In the genomic region with DNA sequence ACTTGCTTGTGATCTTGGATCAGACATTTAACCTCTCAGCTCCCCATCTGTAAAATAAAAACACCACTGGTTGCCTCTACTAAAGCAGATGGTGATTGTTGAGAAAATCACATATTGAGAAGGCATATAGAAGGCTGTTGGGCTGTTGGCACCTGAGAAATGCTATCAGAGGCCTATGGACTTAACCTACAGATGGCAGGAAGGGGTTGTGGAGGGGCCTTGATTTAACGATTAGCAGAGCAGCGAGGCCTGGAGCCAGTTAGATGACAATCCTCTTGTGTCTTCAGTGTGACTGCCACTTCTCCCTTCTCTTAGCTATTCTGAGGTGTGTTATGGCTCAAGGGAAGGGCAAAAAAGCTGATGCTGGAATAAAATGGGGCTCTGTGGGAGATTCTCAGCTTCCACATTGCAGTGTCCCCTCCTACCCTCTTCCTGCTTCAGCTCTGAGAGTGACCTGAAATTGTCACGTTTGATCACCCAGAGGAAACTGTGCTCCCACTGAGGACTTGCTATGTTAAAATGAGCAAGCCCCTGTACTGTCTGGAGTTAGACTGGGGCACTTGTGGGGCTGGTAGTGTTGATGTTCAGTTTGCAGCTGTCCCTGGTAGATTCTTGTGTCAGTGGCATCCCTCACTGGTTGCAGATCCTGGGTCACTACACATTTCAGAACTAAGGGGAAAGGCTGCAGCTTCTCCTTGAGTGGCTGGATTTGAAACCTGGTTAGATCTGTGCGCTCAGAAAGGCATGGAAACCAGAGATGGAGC, we compare ENCODE assay signal across 27 cellular contexts. TPM values are rescaled to one million over a fixed set of nuclear protein-coding genes. Genes with fewer than 3 reads are reported as not detected.
DNase-seq lines count a peak whose midpoint lies in the region; ATAC-seq and TF ChIP-seq lines count a peak whose summit lies in the region.
"Had no signal": no experiment of that assay in that cellular context is flagged by ENCODE, and none has a peak within 500 bp of the region (broad histone marks: within the 10 kb centered on the region; RNA-seq: fewer than 3 reads in every experiment).

No MANE protein-coding gene starts in this region.

- in situ Hi-C loops in KBM-7 (cut with MboI; ENCODE audit: low pct_unique_long_range_greater_than_20kb, low sequenced_read_pairs), result no loop called here

- ATAC-seq in activated CD8-positive, alpha-beta T cell treated with anti-CD3 and anti-CD28 coated beads for 36 hours, result peak; percentile 34
- no peak for ATAC-seq in activated CD8-positive, alpha-beta T cell treated with anti-CD3 and anti-CD28 coated beads, Interleukin-2, amount 10 ng/mL, durations not matched to agents 7 days and 5 days
- ATAC-seq in aorta (ENCODE audit: low FRiP score) (peak; percentile 22), HG02763 (IDR thresholded peaks at IDR 0.05; ENCODE audit: unreplicated experiment) (no peak)
- ATAC-seq: activated CD8-positive, alpha-beta memory T cell treated with anti-CD3 and anti-CD28 coated beads, Interleukin-2, amount 10 ng/mL, durations not matched to agents 7 days and 5 days; activated naive CD8-positive, alpha-beta T cell treated with anti-CD3 and anti-CD28 coated beads, Interleukin-2, amount 50 U/mL, for 24 hours; body of pancreas; mucosa of descending colon; stimulated activated naive CD8-positive, alpha-beta T cell treated with anti-CD3 and anti-CD28 coated beads, Interleukin-15, Interleukin-2, amounts not matched to agents 100 U/mL and 50 U/mL, for 24 hours had no signal

- H3K27me3 ChIP-seq in endodermal cell (ENCODE audit: control insufficient read depth, insufficient read depth, low read length, poor library complexity, severe bottlenecking) (no peaks in the 10 kb centered on the region), aorta (ENCODE audit: control insufficient read depth in 1 of 2, insufficient read depth in 2 of 2, low read length in 1 of 2) (no peaks in the 10 kb centered on the region)
- H3K27me3 ChIP-seq: body of pancreas, esophagus squamous epithelium, tibial artery had no signal

- POLR2A ChIA-PET in activated CD8-positive, alpha-beta T cell treated with anti-CD3 and anti-CD28 coated beads for 36 hours (lab: Charles Lee), result interaction anchor here (0.7 to 0.8 kb wide), 2 partner anchors 18 to 29 kb away, joined by 3 read pairs; no protein-coding TSS in a partner anchor
- POLR2A ChIA-PET in activated CD8-positive, alpha-beta T cell treated with anti-CD3 and anti-CD28 coated beads, Interleukin-2, amount 10 ng/mL, durations not matched to agents 7 days and 5 days (lab: Charles Lee), result no interaction called here

- H3K27ac ChIP-seq in endodermal cell (ENCODE audit: low read depth, low read length) (no peak overlapping the region), aorta (ENCODE audit: low read depth in 1 of 2, low read length in 2 of 2) (no peak overlapping the region)
- H3K27ac ChIP-seq: body of pancreas, esophagus squamous epithelium, tibial artery had no signal

- H3K4me1 ChIP-seq in endodermal cell (ENCODE audit: control insufficient read depth, insufficient read depth, low read length), result peaks cover 3% of the 10 kb centered on the region
- no peaks in the 10 kb centered on the region for H3K4me1 ChIP-seq in aorta (ENCODE audit: control insufficient read depth in 1 of 2, insufficient read depth in 2 of 2, low read length in 2 of 2)
- H3K4me1 ChIP-seq: body of pancreas, esophagus squamous epithelium, tibial artery had no signal

- H3K4me3 ChIP-seq in endodermal cell (ENCODE audit: low read length) (no peak overlapping the region), aorta (ENCODE audit: low read length in 2 of 2) (no peak overlapping the region)
- H3K4me3 ChIP-seq: body of pancreas, esophagus squamous epithelium, mucosa of descending colon, tibial artery had no signal

- 94 to 100% methylated on average over 2 to 4 of the region's 4 CpGs for WGBS in endodermal cell (ENCODE audit: insufficient coverage in 1 of 2, insufficient read length in 1 of 2), 2 experiments
- 70 to 72% methylated on average over 4 of the region's 4 CpGs for WGBS in aorta, 2 donors

- H3K27ac Mint-ChIP-seq in activated CD8-positive, alpha-beta T cell treated with anti-CD3 and anti-CD28 coated beads for 36 hours, result no peak overlapping the region
- no peak overlapping the region for H3K27ac Mint-ChIP-seq in activated CD8-positive, alpha-beta T cell treated with anti-CD3 and anti-CD28 coated beads, Interleukin-2, amount 10 ng/mL, durations not matched to agents 7 days and 5 days
- peak overlapping the region; percentile 75 for H3K27ac Mint-ChIP-seq in endodermal cell
- H3K27ac Mint-ChIP-seq: activated CD8-positive, alpha-beta memory T cell treated with anti-CD3 and anti-CD28 coated beads, Interleukin-2, amount 10 ng/mL, durations not matched to agents 7 days and 5 days; activated naive CD8-positive, alpha-beta T cell treated with anti-CD3 and anti-CD28 coated beads, Interleukin-2, amount 50 U/mL, for 24 hours had no signal

- peaks cover 7% of the 10 kb centered on the region for H3K4me1 Mint-ChIP-seq in activated CD8-positive, alpha-beta T cell treated with anti-CD3 and anti-CD28 coated beads for 36 hours (ENCODE audit: low read depth)
- H3K4me1 Mint-ChIP-seq in activated CD8-positive, alpha-beta T cell treated with anti-CD3 and anti-CD28 coated beads, Interleukin-2, amount 10 ng/mL, durations not matched to agents 7 days and 5 days (ENCODE audit: low read depth), result peaks cover 20% of the 10 kb centered on the region
- H3K4me1 Mint-ChIP-seq in endodermal cell, result peaks cover 10% of the 10 kb centered on the region
- H3K4me1 Mint-ChIP-seq: activated naive CD8-positive, alpha-beta T cell treated with anti-CD3 and anti-CD28 coated beads, Interleukin-2, amount 50 U/mL, for 24 hours had no signal

- intact Hi-C loops in activated CD8-positive, alpha-beta T cell treated with anti-CD3 and anti-CD28 coated beads for 36 hours (cut with micrococcal nuclease), result no loop called here
- intact Hi-C loops in aorta (cut with DNase I), result no loop called here

- H3K9ac ChIP-seq in endodermal cell (ENCODE audit: extremely low read depth, low read length, poor library complexity, severe bottlenecking), result no peak overlapping the region

- no peak for DNase-seq in activated CD8-positive, alpha-beta T cell treated with anti-CD3 and anti-CD28 coated beads for 36 hours
- DNase-seq in activated CD8-positive, alpha-beta T cell treated with anti-CD3 and anti-CD28 coated beads, Interleukin-2, amount 10 ng/mL, durations not matched to agents 7 days and 5 days, result no peak
- DNase-seq in NCI-H524 treated with DMSO at 0.1 percent for 48 hours (lab: John Stamatoyannopoulos, UW) (peak; percentile 59), endodermal cell (no peak), aorta (no peak), KBM-7 (no peak), OCI-M2 (lab: John Stamatoyannopoulos, UW; ENCODE audit: unreplicated experiment) (no peak)
- DNase-seq: activated CD4-positive, alpha-beta T cell treated with anti-CD3 and anti-CD28 coated beads for 4 hours; activated CD8-positive, alpha-beta memory T cell treated with anti-CD3 and anti-CD28 coated beads, Interleukin-2, amount 10 ng/mL, durations not matched to agents 7 days and 5 days; activated naive CD8-positive, alpha-beta T cell treated with anti-CD3 and anti-CD28 coated beads, Interleukin-2, amount 50 U/mL, for 24 hours; body of pancreas; C1 segment of cervical spinal cord; effector memory CD4-positive, alpha-beta T cell; esophagus squamous epithelium; islet precursor cell; mucosa of descending colon; NCI-H1105 treated with DMSO at 0.1 percent for 48 hours; NCI-H2029 treated with DMSO at 0.1 percent for 48 hours; occipital lobe; small intestine; stimulated activated CD4-positive, alpha-beta T cell treated with anti-CD3 and anti-CD28 coated beads, Interleukin-2, amount 100 ng/mL, for 24 hours; stimulated activated naive CD8-positive, alpha-beta T cell treated with anti-CD3 and anti-CD28 coated beads, Interleukin-15, Interleukin-2, amounts not matched to agents 100 U/mL and 50 U/mL, for 24 hours; SW 1271; tibial artery had no signal

- H3K36me3 ChIP-seq in endodermal cell (ENCODE audit: control insufficient read depth, insufficient read depth, low read length), result no peaks in the 10 kb centered on the region
- no peaks in the 10 kb centered on the region for H3K36me3 ChIP-seq in aorta (ENCODE audit: control insufficient read depth in 1 of 2, insufficient read depth in 2 of 2, low read length in 1 of 2)
- H3K36me3 ChIP-seq: esophagus squamous epithelium, tibial artery had no signal

- CTCF ChIA-PET in activated CD8-positive, alpha-beta T cell treated with anti-CD3 and anti-CD28 coated beads for 36 hours (lab: Charles Lee), result interaction anchor here (1.1 to 1.2 kb wide), 3 partner anchors 21 to 107 kb away, joined by 3 to 5 read pairs (median 4); no protein-coding TSS in a partner anchor
- CTCF ChIA-PET in activated CD8-positive, alpha-beta T cell treated with anti-CD3 and anti-CD28 coated beads, Interleukin-2, amount 10 ng/mL, durations not matched to agents 7 days and 5 days (lab: Charles Lee), result interaction anchor here (0.6 to 1.6 kb wide), 2 partner anchors 15 to 173 kb away, joined by 3 read pairs; no protein-coding TSS in a partner anchor

- H3K27me3 Mint-ChIP-seq in activated CD8-positive, alpha-beta T cell treated with anti-CD3 and anti-CD28 coated beads for 36 hours, result no peaks in the 10 kb centered on the region
- H3K27me3 Mint-ChIP-seq in activated CD8-positive, alpha-beta T cell treated with anti-CD3 and anti-CD28 coated beads, Interleukin-2, amount 10 ng/mL, durations not matched to agents 7 days and 5 days (ENCODE audit: low read depth), result no peaks in the 10 kb centered on the region
- H3K27me3 Mint-ChIP-seq in endodermal cell (ENCODE audit: insufficient read depth), result no peaks in the 10 kb centered on the region
- H3K27me3 Mint-ChIP-seq: activated CD8-positive, alpha-beta memory T cell treated with anti-CD3 and anti-CD28 coated beads, Interleukin-2, amount 10 ng/mL, durations not matched to agents 7 days and 5 days; activated naive CD8-positive, alpha-beta T cell treated with anti-CD3 and anti-CD28 coated beads, Interleukin-2, amount 50 U/mL, for 24 hours had no signal

- no peaks in the 10 kb centered on the region for H3K36me3 Mint-ChIP-seq in activated CD8-positive, alpha-beta T cell treated with anti-CD3 and anti-CD28 coated beads for 36 hours (ENCODE audit: low read depth)
- peaks cover 5% of the 10 kb centered on the region for H3K36me3 Mint-ChIP-seq in activated CD8-positive, alpha-beta T cell treated with anti-CD3 and anti-CD28 coated beads, Interleukin-2, amount 10 ng/mL, durations not matched to agents 7 days and 5 days (ENCODE audit: low read depth)
- H3K36me3 Mint-ChIP-seq in endodermal cell (ENCODE audit: low read depth), result no peaks in the 10 kb centered on the region
- H3K36me3 Mint-ChIP-seq: activated CD8-positive, alpha-beta memory T cell treated with anti-CD3 and anti-CD28 coated beads, Interleukin-2, amount 10 ng/mL, durations not matched to agents 7 days and 5 days had no signal

- TF ChIP-seq CTCF in activated CD8-positive, alpha-beta T cell treated with anti-CD3 and anti-CD28 coated beads for 36 hours (IDR thresholded peaks at IDR 0.05), result no peak
- TF ChIP-seq CTCF in endodermal cell (conservative IDR thresholded peaks at IDR 0.05), result no peak

- H3K9me3 Mint-ChIP-seq in activated CD8-positive, alpha-beta T cell treated with anti-CD3 and anti-CD28 coated beads for 36 hours, result no peaks in the 10 kb centered on the region
- H3K9me3 Mint-ChIP-seq in activated CD8-positive, alpha-beta T cell treated with anti-CD3 and anti-CD28 coated beads, Interleukin-2, amount 10 ng/mL, durations not matched to agents 7 days and 5 days (ENCODE audit: insufficient read depth), result no peaks in the 10 kb centered on the region
- peaks cover 21% of the 10 kb centered on the region for H3K9me3 Mint-ChIP-seq in endodermal cell
- H3K9me3 Mint-ChIP-seq: activated naive CD8-positive, alpha-beta T cell treated with anti-CD3 and anti-CD28 coated beads, Interleukin-2, amount 50 U/mL, for 24 hours had no signal

- H3K4me3 Mint-ChIP-seq in activated CD8-positive, alpha-beta T cell treated with anti-CD3 and anti-CD28 coated beads for 36 hours, result no peak overlapping the region
- H3K4me3 Mint-ChIP-seq in activated CD8-positive, alpha-beta T cell treated with anti-CD3 and anti-CD28 coated beads, Interleukin-2, amount 10 ng/mL, durations not matched to agents 7 days and 5 days, result no peak overlapping the region
- no peak overlapping the region for H3K4me3 Mint-ChIP-seq in endodermal cell
- H3K4me3 Mint-ChIP-seq: activated CD8-positive, alpha-beta memory T cell treated with anti-CD3 and anti-CD28 coated beads, Interleukin-2, amount 10 ng/mL, durations not matched to agents 7 days and 5 days; activated naive CD8-positive, alpha-beta T cell treated with anti-CD3 and anti-CD28 coated beads, Interleukin-2, amount 50 U/mL, for 24 hours had no signal

- H3K9me3 ChIP-seq in endodermal cell (ENCODE audit: control insufficient read depth, low read length) (peaks cover 5% of the 10 kb centered on the region), aorta (ENCODE audit: control insufficient read depth, low read length) (no peaks in the 10 kb centered on the region)
- H3K9me3 ChIP-seq: body of pancreas, esophagus squamous epithelium, mucosa of descending colon, tibial artery had no signal

RNA-seq across cellular contexts. Expression of gene CXCR4, which starts 31.5 kb away (rescaled TPM):
- total RNA-seq in activated CD8-positive, alpha-beta T cell treated with anti-CD3 and anti-CD28 coated beads for 36 hours, result 100 to 1,000 TPM in 1 of 2 experiments, 10 to 100 TPM in 1; 97.0 to 103 TPM
- total RNA-seq in activated CD8-positive, alpha-beta T cell treated with anti-CD3 and anti-CD28 coated beads, Interleukin-2, amount 10 ng/mL, durations not matched to agents 7 days and 5 days, result 100 to 1,000 TPM; 219 to 226 TPM
- total RNA-seq in endodermal cell, result 100 to 1,000 TPM; 287 to 454 TPM
- 303 TPM for polyA plus RNA-seq in endodermal cell (2013, experiment 1 of 2)
- 293 TPM for polyA plus RNA-seq in endodermal cell (2013, experiment 2 of 2)
- total RNA-seq in aorta, result 10 to 100 TPM; 18.1 to 23.7 TPM
- 1 to 10 TPM in 1 of 2 donors, under 1 TPM in 1; 0.97 to 9.8 TPM for polyA plus RNA-seq in aorta
- total RNA-seq: chondrocyte, G401 had no signal

Comparison
In these comparisons a context has a peak if more than half of its experiments do, and no peak if none do; other contexts are left out.
1. ATAC-seq: peak in activated CD8-positive, alpha-beta T cell treated with anti-CD3 and anti-CD28 coated beads for 36 hours (single experiment) and aorta (single experiment); none in activated CD8-positive, alpha-beta T cell treated with anti-CD3 and anti-CD28 coated beads, Interleukin-2, amount 10 ng/mL, durations not matched to agents 7 days and 5 days (single experiment) and HG02763 (single experiment).